In the genomic region with DNA sequence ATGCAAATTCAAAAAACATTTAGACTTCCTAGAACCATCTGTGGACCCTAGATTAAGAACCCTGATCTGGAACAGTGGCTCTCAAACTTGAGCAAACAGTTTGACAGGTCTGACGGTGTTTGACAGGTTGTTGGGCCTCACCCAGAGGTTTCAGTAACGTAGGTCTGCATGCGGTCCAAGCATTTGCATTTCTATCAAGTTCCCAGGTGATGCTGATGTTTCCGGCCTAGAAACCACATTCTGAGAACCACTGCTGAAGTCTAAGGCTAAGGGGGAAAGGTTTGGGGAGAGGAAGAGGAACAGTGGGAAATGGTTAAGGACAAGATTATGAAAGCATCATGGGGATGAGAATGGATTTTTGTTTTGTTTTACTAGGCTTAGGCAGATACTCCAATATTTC, we compare ENCODE assay signal across 9 cellular contexts. TPM values are rescaled to one million over a fixed set of nuclear protein-coding genes. Genes with fewer than 3 reads are reported as not detected.
DNase-seq lines count a peak whose midpoint lies in the region; ATAC-seq, FAIRE-seq and TF ChIP-seq lines count a peak whose summit lies in the region.
"Had no signal": no experiment of that assay in that cellular context is flagged by ENCODE, and none has a peak within 500 bp of the region (broad histone marks: within the 10 kb centered on the region; RNA-seq: fewer than 3 reads in every experiment).

No MANE protein-coding gene starts in this region.

- FAIRE-seq in small intestine (lab: Jason Lieb, UNC), result no peak

- peak; percentile 64 for DNase-seq in GM06990 (ENCODE audit: extremely low read depth, insufficient read length)
- DNase-seq in activated naive CD8-positive, alpha-beta T cell treated with anti-CD3 and anti-CD28 coated beads, Interleukin-2, amount 50 U/mL, for 24 hours, result peak; percentile 14
- DNase-seq in NCI-H524 (lab: John Stamatoyannopoulos, UW), result no peak
- no peak for DNase-seq in small intestine
- no peak for DNase-seq in NCI-H2029 treated with DMSO at 0.1 percent for 48 hours (lab: John Stamatoyannopoulos, UW)
- no peak for DNase-seq in mammary epithelial cell
- DNase-seq: NCI-H2171 had no signal

- no peaks in the 10 kb centered on the region for H3K4me1 ChIP-seq in small intestine (ENCODE audit: control insufficient read depth in 2 of 2, insufficient read depth in 1 of 2, low read depth in 1 of 2, low read length in 1 of 2)
- H3K4me1 ChIP-seq in mammary epithelial cell (ENCODE audit: insufficient read depth, low read length), result peaks cover 8% of the 10 kb centered on the region

- CTCF ChIA-PET in mammary epithelial cell (lab: Charles Lee; ENCODE audit: low non-redundant PET), result no interaction called here

- TF ChIP-seq CTCF in GM06990 (IDR thresholded peaks at IDR 0.05; ENCODE audit: insufficient read depth, low read length, poor library complexity, severe bottlenecking), result no peak
- no peak for TF ChIP-seq CTCF in mammary epithelial cell (conservative IDR thresholded peaks at IDR 0.05 in 1 of 2, IDR thresholded peaks at IDR 0.05 in 1 of 2; ENCODE audit: extremely low read depth in 1 of 2, insufficient read depth in 1 of 2, low read depth in 1 of 2, low read length in 2 of 2)

- H2AFZ ChIP-seq in mammary epithelial cell (ENCODE audit: low read depth, low read length), result no peak overlapping the region

- intact Hi-C loops in mammary epithelial cell (cut with micrococcal nuclease), result loop anchor here (1.0 to 5.0 kb wide), 2 partner anchors 182 to 199 kb away; no protein-coding TSS in a partner anchor

- H3K36me3 Mint-ChIP-seq in activated naive CD8-positive, alpha-beta T cell treated with anti-CD3 and anti-CD28 coated beads, Interleukin-2, amount 50 U/mL, for 24 hours (ENCODE audit: low read depth), result peaks cover 30% of the 10 kb centered on the region

- peak; percentile 86 for ATAC-seq in GM19438 (IDR thresholded peaks at IDR 0.05; ENCODE audit: low read depth, unreplicated experiment)
- peak; percentile 87 for ATAC-seq in HG03108 (IDR thresholded peaks at IDR 0.05; ENCODE audit: unreplicated experiment)
- peak; percentile 53 for ATAC-seq in activated naive CD8-positive, alpha-beta T cell treated with anti-CD3 and anti-CD28 coated beads, Interleukin-2, amount 50 U/mL, for 24 hours

- no peaks in the 10 kb centered on the region for H3K27me3 Mint-ChIP-seq in activated naive CD8-positive, alpha-beta T cell treated with anti-CD3 and anti-CD28 coated beads, Interleukin-2, amount 50 U/mL, for 24 hours

- peaks cover 55% of the 10 kb centered on the region for H3K4me1 Mint-ChIP-seq in activated naive CD8-positive, alpha-beta T cell treated with anti-CD3 and anti-CD28 coated beads, Interleukin-2, amount 50 U/mL, for 24 hours

- no peaks in the 10 kb centered on the region for H3K9me3 ChIP-seq in small intestine (ENCODE audit: control insufficient read depth, low read depth)
- no peaks in the 10 kb centered on the region for H3K9me3 ChIP-seq in mammary epithelial cell (replicated peaks; ENCODE audit: insufficient read depth, low read length)

- no peaks in the 10 kb centered on the region for H3K27me3 ChIP-seq in GM06990 (replicated peaks; ENCODE audit: control insufficient read depth, insufficient read depth, low read length)
- H3K27me3 ChIP-seq in small intestine (ENCODE audit: control insufficient read depth in 2 of 2, insufficient read depth in 2 of 2, low read length in 2 of 2), result no peaks in the 10 kb centered on the region
- no peaks in the 10 kb centered on the region for H3K27me3 ChIP-seq in mammary epithelial cell (ENCODE audit: insufficient read depth, low read length)

- H3K4me3 ChIP-seq in GM06990 (replicated peaks; ENCODE audit: low read depth, low read length), result no peak overlapping the region
- H3K4me3 ChIP-seq in small intestine (ENCODE audit: low read depth in 1 of 2, low read length in 2 of 2), result no peak overlapping the region
- no peak overlapping the region for H3K4me3 ChIP-seq in mammary epithelial cell (replicated peaks in 1 of 3; ENCODE audit: insufficient read depth in 1 of 3, low read depth in 2 of 3, low read length in 3 of 3)

- no peaks in the 10 kb centered on the region for H3K79me2 ChIP-seq in mammary epithelial cell (ENCODE audit: insufficient read depth, low read length)

- in situ Hi-C loops in mammary epithelial cell (cut with MboI; ENCODE audit: low sequenced_read_pairs in 2 of 2), result loop anchor here (10.0 kb wide), 1 partner anchor 240 kb away; no protein-coding TSS in a partner anchor

- no peak overlapping the region for H3K9ac ChIP-seq in mammary epithelial cell (ENCODE audit: insufficient read depth, low read length)

- H3K4me3 Mint-ChIP-seq in activated naive CD8-positive, alpha-beta T cell treated with anti-CD3 and anti-CD28 coated beads, Interleukin-2, amount 50 U/mL, for 24 hours, result no peak overlapping the region

- H3K27ac ChIP-seq in small intestine (ENCODE audit: low read depth in 1 of 2, low read length in 1 of 2) (peak overlapping the region in 1 of 2 donors; percentile 38), mammary epithelial cell (ENCODE audit: insufficient read depth, low read depth, low read length) (no peak overlapping the region)

- dilution Hi-C loops in mammary epithelial cell (cut with HindIII; ENCODE audit: low sequenced_read_pairs), result loop anchor here (5.0 kb wide), 1 partner anchor 237 kb away; no protein-coding TSS in a partner anchor

- no peaks in the 10 kb centered on the region for H3K9me3 Mint-ChIP-seq in activated naive CD8-positive, alpha-beta T cell treated with anti-CD3 and anti-CD28 coated beads, Interleukin-2, amount 50 U/mL, for 24 hours

- peaks cover 8% of the 10 kb centered on the region for H3K36me3 ChIP-seq in GM06990 (ENCODE audit: control insufficient read depth, insufficient read depth, low read length)
- H3K36me3 ChIP-seq in small intestine (ENCODE audit: control insufficient read depth in 2 of 2, insufficient read depth in 2 of 2, low read length in 2 of 2), result peaks cover 2 to 3% of the 10 kb centered on the region in 2 donors
- H3K36me3 ChIP-seq in mammary epithelial cell (ENCODE audit: insufficient read depth, low read length), result no peaks in the 10 kb centered on the region

- H4K20me1 ChIP-seq in mammary epithelial cell (ENCODE audit: insufficient read depth, low read length), result no peaks in the 10 kb centered on the region

- H3K27ac Mint-ChIP-seq in activated naive CD8-positive, alpha-beta T cell treated with anti-CD3 and anti-CD28 coated beads, Interleukin-2, amount 50 U/mL, for 24 hours, result peak overlapping the region; percentile 45

- 62 to 78% (median 71%) methylated on average over 4 of the region's 4 CpGs for WGBS in small intestine, 3 donors
- WGBS in mammary epithelial cell (ENCODE audit: low coverage, missing lambda C conversion rate), result 92% methylated on average over 4 of the region's 4 CpGs

- BruUV-seq in mammary epithelial cell (replicated peaks; lab: Mats Ljungman, UMichigan), result no TSS peak

- H3K4me2 ChIP-seq in mammary epithelial cell (ENCODE audit: insufficient read depth, low read depth, low read length), result no peak overlapping the region

RNA-seq across cellular contexts. Expression of gene MDM4, which starts 48.6 kb away (rescaled TPM):
- 1 to 10 TPM; 4.1 to 7.2 (median 6.0) TPM for polyA plus RNA-seq in small intestine
- 10 to 100 TPM; 21.7 to 37.1 TPM for total RNA-seq in mammary epithelial cell
- polyA plus RNA-seq in mammary epithelial cell, result 5.1 TPM
- polyA minus RNA-seq in mammary epithelial cell, result 7.7 TPM

Comparison
In these comparisons a context has a peak if more than half of its experiments do, and no peak if none do; other contexts are left out.
1. DNase-seq: peak in GM06990 (single experiment) and activated naive CD8-positive, alpha-beta T cell treated with anti-CD3 and anti-CD28 coated beads, Interleukin-2, amount 50 U/mL, for 24 hours (single experiment); none in NCI-H524 (0 of 2), small intestine (single experiment), NCI-H2029 treated with DMSO at 0.1 percent for 48 hours (single experiment) and mammary epithelial cell (single experiment).
2. Peak in every context shown above with its lines, with median percentiles within 50 percentile points of each other: ATAC-seq.